ENCODE assay signal across 1 cellular context in genomic region chr1:164599272-164599671, GRCh38.
TF ChIP-seq lines count a peak whose summit lies in the region.

No MANE protein-coding gene starts in this region.

TF ChIP-seq in GM23338, 12 proteins besides CTCF, POLR2A, EP300 and RAD21 (continued from another document):
- no peak for TF ChIP-seq ZNF462 (CRISPR knock-in tag; IDR thresholded peaks at IDR 0.05)
- TF ChIP-seq POLR2AphosphoS5 (IDR thresholded peaks at IDR 0.05; ENCODE audit: low read depth): no peak
